15 cellular contexts compared by ENCODE assay signal in genomic region chr12:23906329-23906728, GRCh38. TPM values are rescaled to one million over a fixed set of nuclear protein-coding genes. Genes with fewer than 3 reads are reported as not detected.
DNase-seq lines count a peak whose midpoint lies in the region; ATAC-seq, FAIRE-seq and TF ChIP-seq lines count a peak whose summit lies in the region.
"Had no signal": no experiment of that assay in that cellular context is flagged by ENCODE, and none has a peak within 500 bp of the region (broad histone marks: within the 10 kb centered on the region; RNA-seq: fewer than 3 reads in every experiment).

No MANE protein-coding gene starts in this region.

- H3K4me1 ChIP-seq in K562 (replicated peaks in 1 of 2; ENCODE audit: control insufficient read depth in 2 of 2, insufficient read depth in 2 of 2, low read length in 2 of 2) = no peaks in the 10 kb centered on the region; a peak in 1 of 5 replicates
- H3K4me1 ChIP-seq: BLaER1 treated with 17β-estradiol and CSF1 and Interleukin-3, amounts not matched to agents 10 nM and 100 nM had no signal

- no peaks in the 10 kb centered on the region for H3K9me1 ChIP-seq in K562 (ENCODE audit: control insufficient read depth, insufficient read depth, low read length)

- TF ChIP-seq POLR2A in K562 (conservative IDR thresholded peaks at IDR 0.05) = no peak

- no peak overlapping the region for H3K27ac Mint-ChIP-seq in stimulated activated naive CD8-positive, alpha-beta T cell treated with anti-CD3 and anti-CD28 coated beads, Interleukin-15, amount 100 ng/mL, for 72 hours
- H3K27ac Mint-ChIP-seq: activated CD4-positive, alpha-beta T cell treated with anti-CD3 and anti-CD28 coated beads for 36 hours; stimulated activated naive CD8-positive, alpha-beta T cell treated with anti-CD3 and anti-CD28 coated beads, Interleukin-15, Interleukin-2, amounts not matched to agents 100 ng/mL and 50 ng/mL, for 24 hours had no signal

- no peaks in the 10 kb centered on the region for H3K27me3 Mint-ChIP-seq in stimulated activated naive CD8-positive, alpha-beta T cell treated with anti-CD3 and anti-CD28 coated beads, Interleukin-15, amount 100 ng/mL, for 72 hours
- H3K27me3 Mint-ChIP-seq: activated CD4-positive, alpha-beta T cell treated with anti-CD3 and anti-CD28 coated beads for 36 hours; stimulated activated naive CD8-positive, alpha-beta T cell treated with anti-CD3 and anti-CD28 coated beads, Interleukin-15, Interleukin-2, amounts not matched to agents 100 ng/mL and 50 ng/mL, for 24 hours had no signal

- POLR2A ChIA-PET in K562 (lab: Yijun Ruan, JAX) = no interaction called here

- no peak overlapping the region for H3K27ac ChIP-seq in K562 (ENCODE audit: extremely low read depth, low read depth, low read length)
- H3K27ac ChIP-seq: BLaER1 treated with 17β-estradiol and CSF1 and Interleukin-3, amounts not matched to agents 10 nM and 100 nM had no signal

- peaks cover 0 to 4% of the 10 kb centered on the region in 2 donors for H3K9me3 Mint-ChIP-seq in stimulated activated naive CD8-positive, alpha-beta T cell treated with anti-CD3 and anti-CD28 coated beads, Interleukin-15, amount 100 ng/mL, for 72 hours

- H3K4me3 ChIP-seq in K562 = no peak overlapping the region
- H3K4me3 ChIP-seq: BLaER1 treated with 17β-estradiol and CSF1 and Interleukin-3, amounts not matched to agents 10 nM and 100 nM had no signal

- intact Hi-C loops in K562 (cut with micrococcal nuclease) = no loop called here

- 60% methylated on average over 6 of the region's 6 CpGs for WGBS in K562 (ENCODE audit: insufficient coverage, low coverage, missing lambda C conversion rate)

- no peaks in the 10 kb centered on the region for H4K20me1 ChIP-seq in K562 (replicated peaks; ENCODE audit: control insufficient read depth, insufficient read depth, low read length)
- H4K20me1 ChIP-seq: BLaER1 treated with 17β-estradiol and CSF1 and Interleukin-3, amounts not matched to agents 10 nM and 100 nM had no signal

- in situ Hi-C loops in K562 (cut with MboI) = no loop called here

- H3K4me3 Mint-ChIP-seq in stimulated activated naive CD8-positive, alpha-beta T cell treated with anti-CD3 and anti-CD28 coated beads, Interleukin-15, amount 100 ng/mL, for 72 hours = no peak overlapping the region
- H3K4me3 Mint-ChIP-seq: activated CD4-positive, alpha-beta T cell treated with anti-CD3 and anti-CD28 coated beads for 36 hours; stimulated activated naive CD8-positive, alpha-beta T cell treated with anti-CD3 and anti-CD28 coated beads, Interleukin-15, Interleukin-2, amounts not matched to agents 100 ng/mL and 50 ng/mL, for 24 hours had no signal

- no peak overlapping the region for H3K4me2 ChIP-seq in K562 (ENCODE audit: insufficient read depth, low read length)
- H3K4me2 ChIP-seq: BLaER1 treated with 17β-estradiol and CSF1 and Interleukin-3, amounts not matched to agents 10 nM and 100 nM had no signal

- no peaks in the 10 kb centered on the region for H3K36me3 ChIP-seq in K562 (ENCODE audit: control insufficient read depth, insufficient read depth, low read length)
- H3K36me3 ChIP-seq: BLaER1 treated with 17β-estradiol and CSF1 and Interleukin-3, amounts not matched to agents 10 nM and 100 nM had no signal

- no peaks in the 10 kb centered on the region for H3K27me3 ChIP-seq in K562 (ENCODE audit: control insufficient read depth in 2 of 2, insufficient read depth in 2 of 2, low read length in 2 of 2)
- H3K27me3 ChIP-seq: BLaER1 treated with 17β-estradiol and CSF1 and Interleukin-3, amounts not matched to agents 10 nM and 100 nM had no signal

- no peaks in the 10 kb centered on the region for H3K4me1 Mint-ChIP-seq in stimulated activated naive CD8-positive, alpha-beta T cell treated with anti-CD3 and anti-CD28 coated beads, Interleukin-15, amount 100 ng/mL, for 72 hours
- H3K4me1 Mint-ChIP-seq: activated CD4-positive, alpha-beta T cell treated with anti-CD3 and anti-CD28 coated beads for 36 hours had no signal

- TF ChIP-seq RAD21 in K562 (CRISPR knock-in tag; conservative IDR thresholded peaks at IDR 0.05 in 1 of 2, IDR thresholded peaks at IDR 0.05 in 1 of 2) = no peak

- no peak overlapping the region for H3K9ac ChIP-seq in K562 (ENCODE audit: insufficient read depth in 1 of 2, low read depth in 2 of 2, low read length in 2 of 2)
- H3K9ac ChIP-seq: BLaER1 treated with 17β-estradiol and CSF1 and Interleukin-3, amounts not matched to agents 10 nM and 100 nM had no signal

- no peaks in the 10 kb centered on the region for H3K9me3 ChIP-seq in K562 (replicated peaks; ENCODE audit: control insufficient read depth, insufficient read depth, low read depth, low read length)
- H3K9me3 ChIP-seq: BLaER1 treated with 17β-estradiol and CSF1 and Interleukin-3, amounts not matched to agents 10 nM and 100 nM had no signal

- CTCF ChIA-PET in K562 (lab: Yijun Ruan, JAX; ENCODE audit: low intra/inter-chr PET ratio) = no interaction called here

- no TSS peak for BruUV-seq in K562 (replicated peaks; lab: Mats Ljungman, UMichigan)

- FAIRE-seq in K562 (lab: Jason Lieb, UNC) = no peak
- FAIRE-seq: GM19239 had no signal

- no peak for TF ChIP-seq CTCF in K562 (IDR thresholded peaks at IDR 0.05 in 2 of 3, conservative IDR thresholded peaks at IDR 0.05 in 1 of 3; ENCODE audit: insufficient read depth in 2 of 3, low read depth in 1 of 3, low read length in 3 of 3)

- H2AFZ ChIP-seq in K562 (ENCODE audit: low read depth, low read length) = peak overlapping the region; percentile 73

- DNase-seq in EH (ENCODE audit: low read depth) (peak; percentile 1), NCI-H1694 treated with DMSO at 0.1 percent for 48 hours (lab: John Stamatoyannopoulos, UW) (peak; percentile 30), K562 (ENCODE audit: extremely low read depth in 1 of 4, low spot score in 3 of 4) (no peak), kidney tubule cell (ENCODE audit: low spot score) (peak; percentile 46), SW480 (ENCODE audit: low spot score) (no peak)
- no peak for DNase-seq in stimulated activated naive CD8-positive, alpha-beta T cell treated with anti-CD3 and anti-CD28 coated beads, Interleukin-15, amount 100 ng/mL, for 72 hours
- no peak for DNase-seq in stimulated activated CD4-positive, alpha-beta T cell treated with anti-CD3 and anti-CD28 coated beads, Interleukin-4, amount 100 ng/mL, for 24 hours
- DNase-seq in stimulated activated CD8-positive, alpha-beta memory T cell treated with anti-CD3 and anti-CD28 coated beads, Interleukin-4, amount 100 ng/mL, for 48 hours = no peak
- DNase-seq: activated CD4-positive, alpha-beta T cell treated with anti-CD3 and anti-CD28 coated beads for 36 hours; central memory CD4-positive, alpha-beta T cell; NCI-H510A had no signal

- TF ChIP-seq EP300 in K562 (IDR thresholded peaks at IDR 0.05; ENCODE audit: low read length) = no peak

- H3K79me2 ChIP-seq in K562 (ENCODE audit: control insufficient read depth, insufficient read depth, low read length) = no peaks in the 10 kb centered on the region

- ATAC-seq in K562 = no peak; the same call in 2 of the 3 replicates
- no peak for ATAC-seq in stimulated activated naive CD8-positive, alpha-beta T cell treated with anti-CD3 and anti-CD28 coated beads, Interleukin-15, amount 100 ng/mL, for 72 hours
- ATAC-seq: activated CD4-positive, alpha-beta T cell treated with anti-CD3 and anti-CD28 coated beads for 36 hours; left lobe of liver had no signal

TF ChIP-seq in K562, 482 proteins besides CTCF, POLR2A, EP300 and RAD21:
- TF ChIP-seq ZBTB17 (CRISPR knock-in tag; IDR thresholded peaks at IDR 0.05) (no peak), ZBTB33 (CRISPR knock-in tag; IDR thresholded peaks at IDR 0.05) (peak; percentile 39; the same call in 1 of the 2 replicates)
TF ChIP-seq in K562: peak in this region for 1.

RNA-seq across cellular contexts. Expression of gene SOX5, which starts 43.1 kb away (rescaled TPM):
- total RNA-seq in K562 (2011; cell fraction: chromatin; rRNA removed; ENCODE audit: low replicate concordance) = 17.1 and 17.2 TPM in 2 replicates
- total RNA-seq in K562 (2011; cell fraction: nucleolus; rRNA removed) = 12.8 and 13.2 TPM in 2 replicates
- 11.1 and 21.6 TPM in 2 replicates for total RNA-seq in K562 (2011; cell fraction: nucleoplasm; rRNA removed)
- total RNA-seq in K562 (2014; rRNA removed) (12.5 and 13.4 TPM in 2 replicates), K562 (2014; rRNA removed; fragmentation: Illumina TruSeq; extraction: Trizol) (12.3 and 13.7 TPM in 2 replicates), K562 (2015; rRNA removed; fragmentation: Illumina TruSeq; extraction: Trizol) (8.3 and 9.3 TPM in 2 replicates), K562 (2021) (11.9 and 14.1 TPM in 2 replicates)
- polyA plus RNA-seq in K562 (2011; rRNA removed) (12.8 and 16.5 TPM in 2 replicates), K562 (2014; fragmentation: Illumina TruSeq; extraction: Trizol) (9.1 and 9.5 TPM in 2 replicates), K562 (2014; fragmentation: Nextera tagmentation; extraction: Ambion mirVana) (10 to 100 TPM; 10.9 to 12.3 TPM), K562 (2014; rRNA removed) (9.6 and 10.1 TPM in 2 replicates)
- 7.9 and 11.8 TPM in 2 replicates for polyA plus RNA-seq in K562 (2011; cell fraction: cytosol; rRNA removed)
- polyA plus RNA-seq in K562 (2011; cell fraction: nucleus; rRNA removed) = 14.5 and 21.2 TPM in 2 replicates
- 4.3 and 4.7 TPM in 2 replicates for polyA plus RNA-seq in K562 (2012)
- 24.7 and 33.1 TPM in 2 replicates for polyA minus RNA-seq in K562 (2011; rRNA and poly(A)+ RNA removed)
- polyA minus RNA-seq in K562 (2011; cell fraction: cytosol; rRNA and poly(A)+ RNA removed) = 5.9 and 21.4 TPM in 2 replicates
- polyA minus RNA-seq in K562 (2011; cell fraction: nucleus; rRNA and poly(A)+ RNA removed) = 21.3 and 27.2 TPM in 2 replicates

Comparison
In these comparisons a context has a peak if more than half of its experiments do, and no peak if none do; other contexts are left out.
1. DNase-seq: peak in EH (single experiment), NCI-H1694 treated with DMSO at 0.1 percent for 48 hours (single experiment) and kidney tubule cell (single experiment); none in K562 (0 of 4), stimulated activated naive CD8-positive, alpha-beta T cell treated with anti-CD3 and anti-CD28 coated beads, Interleukin-15, amount 100 ng/mL, for 72 hours (0 of 2), stimulated activated CD4-positive, alpha-beta T cell treated with anti-CD3 and anti-CD28 coated beads, Interleukin-4, amount 100 ng/mL, for 24 hours (single experiment), stimulated activated CD8-positive, alpha-beta memory T cell treated with anti-CD3 and anti-CD28 coated beads, Interleukin-4, amount 100 ng/mL, for 48 hours (single experiment) and SW480 (single experiment).